In the genomic region with DNA sequence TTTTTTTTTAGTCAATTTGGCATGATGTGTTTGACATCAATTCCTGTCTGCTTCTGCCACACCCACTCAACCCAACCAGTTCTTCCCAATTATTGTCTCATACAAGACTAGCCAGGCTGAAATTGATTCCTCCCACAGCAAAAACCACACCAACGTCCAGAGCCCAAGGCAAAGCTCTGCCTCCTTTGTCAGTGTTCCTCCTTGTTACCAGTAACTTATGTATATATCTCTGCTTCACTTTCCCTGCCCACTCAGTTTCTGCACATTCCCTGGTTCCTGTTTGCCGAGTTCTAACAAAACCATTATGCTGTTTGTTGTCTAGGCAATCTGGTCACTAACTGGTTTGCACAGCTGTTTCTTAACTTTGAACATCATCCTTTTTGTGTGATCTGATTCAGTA, we compare ENCODE assay signal across 17 cellular contexts.
DNase-seq lines count a peak whose midpoint lies in the region; ATAC-seq, FAIRE-seq and TF ChIP-seq lines count a peak whose summit lies in the region.
"Had no signal": no experiment of that assay in that cellular context is flagged by ENCODE, and none has a peak within 500 bp of the region (broad histone marks: within the 10 kb centered on the region; RNA-seq: fewer than 3 reads in every experiment).

No MANE protein-coding gene starts in this region.

- H3K9me3 Mint-ChIP-seq in GM23338, result no peaks in the 10 kb centered on the region

- DNase-seq in GM23338 (ENCODE audit: low spot score) (no peak), NCI-H748 treated with DMSO at 0.1 percent for 48 hours (lab: John Stamatoyannopoulos, UW) (peak; percentile 85), epithelial cell of esophagus (ENCODE audit: low read depth) (peak; percentile 61), RCC 7860 (ENCODE audit: low spot score) (no peak), NCI-H524 (lab: John Stamatoyannopoulos, UW) (no peak)
- no peak for DNase-seq in activated effector memory CD4-positive, alpha-beta T cell treated with Interleukin-2 at 50 U/mL for 16 hours
- DNase-seq: Caco-2, DMS79, NCI-H1105 treated with DMSO at 0.1 percent for 48 hours, NCI-H2029, NCI-H524 treated with DMSO at 0.1 percent for 48 hours, PC-9 had no signal

- H4K20me1 ChIP-seq in GM23338 (replicated peaks; ENCODE audit: insufficient read depth), result no peaks in the 10 kb centered on the region

- no peak for ATAC-seq in GM23338
- no peak for ATAC-seq in HG02938 (IDR thresholded peaks at IDR 0.05; ENCODE audit: unreplicated experiment)
- ATAC-seq: HCT116, Right ventricle myocardium inferior had no signal

- no peak for TF ChIP-seq CTCF in GM23338 (conservative IDR thresholded peaks at IDR 0.05; ENCODE audit: low read depth in 2 of 2)
- no peak for TF ChIP-seq CTCF in epithelial cell of esophagus (IDR thresholded peaks at IDR 0.05; ENCODE audit: insufficient read depth, low read depth, low read length, missing control alignments)

- no peaks in the 10 kb centered on the region for H3F3A ChIP-seq in GM23338 (replicated peaks; ENCODE audit: low read depth)

- H2AFZ ChIP-seq in ACC112 (ENCODE audit: low read length, unreplicated experiment) (peak overlapping the region; percentile 47), GM23338 (peak overlapping the region; percentile 35; the same call in 1 of the 2 replicates)
- H2AFZ ChIP-seq: PC-9 had no signal

- H3K4me1 ChIP-seq in ACC112 (ENCODE audit: control insufficient read depth, insufficient read depth, low read length, unreplicated experiment) (no peaks in the 10 kb centered on the region), GM23338 (ENCODE audit: insufficient read depth) (no peaks in the 10 kb centered on the region)
- H3K4me1 ChIP-seq: Caco-2 had no signal

- H3K4me3 ChIP-seq in ACC112 (ENCODE audit: low read depth, low read length) (peak overlapping the region; percentile 25), GM23338 (no peak overlapping the region), epithelial cell of esophagus (ENCODE audit: low read length) (no peak overlapping the region)
- H3K4me3 ChIP-seq: PC-9 had no signal

- FAIRE-seq in RCC 7860 (lab: Jason Lieb, UNC), result no peak

- no peak overlapping the region for H3K27ac Mint-ChIP-seq in GM23338

- H3K27ac ChIP-seq in ACC112 (ENCODE audit: low read depth, low read length) (no peak overlapping the region), GM23338 (ENCODE audit: low read depth) (no peak overlapping the region)
- H3K27ac ChIP-seq: KMS-11, PC-9 had no signal

- no peaks in the 10 kb centered on the region for H3K4me1 Mint-ChIP-seq in GM23338

- no peaks in the 10 kb centered on the region for H3K9me2 ChIP-seq in GM23338 (ENCODE audit: insufficient read depth)

- H3K4me2 ChIP-seq in GM23338, result no peak overlapping the region
- H3K4me2 ChIP-seq: KMS-11, PC-9 had no signal

- no peaks in the 10 kb centered on the region for H3K79me2 ChIP-seq in ACC112 (ENCODE audit: control insufficient read depth, insufficient read depth, low read length, unreplicated experiment)
- no peaks in the 10 kb centered on the region for H3K79me2 ChIP-seq in GM23338 (replicated peaks; ENCODE audit: insufficient read depth)

- no peak overlapping the region for H3K4me3 Mint-ChIP-seq in GM23338

- no peaks in the 10 kb centered on the region for H3K27me3 Mint-ChIP-seq in GM23338 (ENCODE audit: insufficient read depth, low read depth, poor library complexity)

- H3K36me3 ChIP-seq in ACC112 (ENCODE audit: insufficient read depth, low read length), result no peaks in the 10 kb centered on the region
- H3K36me3 ChIP-seq in GM23338 (ENCODE audit: insufficient read depth), result no peaks in the 10 kb centered on the region

- H3K27me3 ChIP-seq in ACC112 (ENCODE audit: insufficient read depth, low read length) (no peaks in the 10 kb centered on the region), GM23338 (ENCODE audit: insufficient read depth) (no peaks in the 10 kb centered on the region)

- H3K36me3 Mint-ChIP-seq in GM23338 (ENCODE audit: low read depth), result no peaks in the 10 kb centered on the region

TF ChIP-seq in GM23338, 12 proteins besides CTCF, POLR2A, EP300 and RAD21 (continues in another document):
- TF ChIP-seq, protein P1, sequence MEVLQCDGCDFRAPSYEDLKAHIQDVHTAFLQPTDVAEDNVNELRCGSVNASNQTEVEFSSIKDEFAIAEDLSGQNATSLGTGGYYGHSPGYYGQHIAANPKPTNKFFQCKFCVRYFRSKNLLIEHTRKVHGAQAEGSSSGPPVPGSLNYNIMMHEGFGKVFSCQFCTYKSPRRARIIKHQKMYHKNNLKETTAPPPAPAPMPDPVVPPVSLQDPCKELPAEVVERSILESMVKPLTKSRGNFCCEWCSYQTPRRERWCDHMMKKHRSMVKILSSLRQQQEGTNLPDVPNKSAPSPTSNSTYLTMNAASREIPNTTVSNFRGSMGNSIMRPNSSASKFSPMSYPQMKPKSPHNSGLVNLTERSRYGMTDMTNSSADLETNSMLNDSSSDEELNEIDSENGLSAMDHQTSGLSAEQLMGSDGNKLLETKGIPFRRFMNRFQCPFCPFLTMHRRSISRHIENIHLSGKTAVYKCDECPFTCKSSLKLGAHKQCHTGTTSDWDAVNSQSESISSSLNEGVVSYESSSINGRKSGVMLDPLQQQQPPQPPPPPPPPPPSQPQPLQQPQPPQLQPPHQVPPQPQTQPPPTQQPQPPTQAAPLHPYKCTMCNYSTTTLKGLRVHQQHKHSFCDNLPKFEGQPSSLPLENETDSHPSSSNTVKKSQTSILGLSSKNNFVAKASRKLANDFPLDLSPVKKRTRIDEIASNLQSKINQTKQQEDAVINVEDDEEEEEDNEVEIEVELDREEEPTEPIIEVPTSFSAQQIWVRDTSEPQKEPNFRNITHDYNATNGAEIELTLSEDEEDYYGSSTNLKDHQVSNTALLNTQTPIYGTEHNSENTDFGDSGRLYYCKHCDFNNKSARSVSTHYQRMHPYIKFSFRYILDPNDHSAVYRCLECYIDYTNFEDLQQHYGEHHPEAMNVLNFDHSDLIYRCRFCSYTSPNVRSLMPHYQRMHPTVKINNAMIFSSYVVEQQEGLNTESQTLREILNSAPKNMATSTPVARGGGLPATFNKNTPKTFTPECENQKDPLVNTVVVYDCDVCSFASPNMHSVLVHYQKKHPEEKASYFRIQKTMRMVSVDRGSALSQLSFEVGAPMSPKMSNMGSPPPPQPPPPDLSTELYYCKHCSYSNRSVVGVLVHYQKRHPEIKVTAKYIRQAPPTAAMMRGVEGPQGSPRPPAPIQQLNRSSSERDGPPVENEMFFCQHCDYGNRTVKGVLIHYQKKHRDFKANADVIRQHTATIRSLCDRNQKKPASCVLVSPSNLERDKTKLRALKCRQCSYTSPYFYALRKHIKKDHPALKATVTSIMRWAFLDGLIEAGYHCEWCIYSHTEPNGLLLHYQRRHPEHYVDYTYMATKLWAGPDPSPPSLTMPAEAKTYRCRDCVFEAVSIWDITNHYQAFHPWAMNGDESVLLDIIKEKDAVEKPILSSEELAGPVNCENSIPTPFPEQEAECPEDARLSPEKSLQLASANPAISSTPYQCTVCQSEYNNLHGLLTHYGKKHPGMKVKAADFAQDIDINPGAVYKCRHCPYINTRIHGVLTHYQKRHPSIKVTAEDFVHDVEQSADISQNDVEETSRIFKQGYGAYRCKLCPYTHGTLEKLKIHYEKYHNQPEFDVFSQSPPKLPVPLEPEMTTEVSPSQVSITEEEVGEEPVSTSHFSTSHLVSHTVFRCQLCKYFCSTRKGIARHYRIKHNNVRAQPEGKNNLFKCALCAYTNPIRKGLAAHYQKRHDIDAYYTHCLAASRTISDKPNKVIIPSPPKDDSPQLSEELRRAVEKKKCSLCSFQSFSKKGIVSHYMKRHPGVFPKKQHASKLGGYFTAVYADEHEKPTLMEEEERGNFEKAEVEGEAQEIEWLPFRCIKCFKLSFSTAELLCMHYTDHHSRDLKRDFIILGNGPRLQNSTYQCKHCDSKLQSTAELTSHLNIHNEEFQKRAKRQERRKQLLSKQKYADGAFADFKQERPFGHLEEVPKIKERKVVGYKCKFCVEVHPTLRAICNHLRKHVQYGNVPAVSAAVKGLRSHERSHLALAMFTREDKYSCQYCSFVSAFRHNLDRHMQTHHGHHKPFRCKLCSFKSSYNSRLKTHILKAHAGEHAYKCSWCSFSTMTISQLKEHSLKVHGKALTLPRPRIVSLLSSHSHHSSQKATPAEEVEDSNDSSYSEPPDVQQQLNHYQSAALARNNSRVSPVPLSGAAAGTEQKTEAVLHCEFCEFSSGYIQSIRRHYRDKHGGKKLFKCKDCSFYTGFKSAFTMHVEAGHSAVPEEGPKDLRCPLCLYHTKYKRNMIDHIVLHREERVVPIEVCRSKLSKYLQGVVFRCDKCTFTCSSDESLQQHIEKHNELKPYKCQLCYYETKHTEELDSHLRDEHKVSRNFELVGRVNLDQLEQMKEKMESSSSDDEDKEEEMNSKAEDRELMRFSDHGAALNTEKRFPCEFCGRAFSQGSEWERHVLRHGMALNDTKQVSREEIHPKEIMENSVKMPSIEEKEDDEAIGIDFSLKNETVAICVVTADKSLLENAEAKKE (CRISPR knock-in tag; IDR thresholded peaks at IDR 0.05), result no peak
- TF ChIP-seq EZH2phosphoT487 (IDR thresholded peaks at IDR 0.05; ENCODE audit: unreplicated experiment), result no peak
- TF ChIP-seq JUNB (IDR thresholded peaks at IDR 0.05; ENCODE audit: unreplicated experiment), result no peak
- TF ChIP-seq POLR2AphosphoS5 (IDR thresholded peaks at IDR 0.05; ENCODE audit: low read depth), result no peak
- TF ChIP-seq, protein P2, sequence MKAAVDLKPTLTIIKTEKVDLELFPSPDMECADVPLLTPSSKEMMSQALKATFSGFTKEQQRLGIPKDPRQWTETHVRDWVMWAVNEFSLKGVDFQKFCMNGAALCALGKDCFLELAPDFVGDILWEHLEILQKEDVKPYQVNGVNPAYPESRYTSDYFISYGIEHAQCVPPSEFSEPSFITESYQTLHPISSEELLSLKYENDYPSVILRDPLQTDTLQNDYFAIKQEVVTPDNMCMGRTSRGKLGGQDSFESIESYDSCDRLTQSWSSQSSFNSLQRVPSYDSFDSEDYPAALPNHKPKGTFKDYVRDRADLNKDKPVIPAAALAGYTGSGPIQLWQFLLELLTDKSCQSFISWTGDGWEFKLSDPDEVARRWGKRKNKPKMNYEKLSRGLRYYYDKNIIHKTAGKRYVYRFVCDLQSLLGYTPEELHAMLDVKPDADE (IDR thresholded peaks at IDR 0.05), result no peak
- no peak for TF ChIP-seq NANOG (IDR thresholded peaks at IDR 0.05; ENCODE audit: borderline replicate concordance)

Comparison
In these comparisons a context has a peak if more than half of its experiments do, and no peak if none do; other contexts are left out.
1. DNase-seq: peak in NCI-H748 treated with DMSO at 0.1 percent for 48 hours (single experiment) and epithelial cell of esophagus (single experiment); none in GM23338 (single experiment), RCC 7860 (single experiment), activated effector memory CD4-positive, alpha-beta T cell treated with Interleukin-2 at 50 U/mL for 16 hours (single experiment) and NCI-H524 (0 of 2).